Comparison of ENCODE assay signal across 9 cellular contexts in genomic region chr12:53300187-53300586, GRCh38. TPM values are rescaled to one million over a fixed set of nuclear protein-coding genes. Genes with fewer than 3 reads are reported as not detected.
DNase-seq lines count a peak whose midpoint lies in the region; ATAC-seq, FAIRE-seq and TF ChIP-seq lines count a peak whose summit lies in the region.
"Had no signal": no experiment of that assay in that cellular context is flagged by ENCODE, and none has a peak within 500 bp of the region (broad histone marks: within the 10 kb centered on the region; RNA-seq: fewer than 3 reads in every experiment).

No MANE protein-coding gene starts in this region.

- H3K4me1 ChIP-seq in GM12878 (ENCODE audit: control insufficient read depth, insufficient read depth, low read length) (peaks cover 25% of the 10 kb centered on the region), lung (ENCODE audit: control insufficient read depth in 2 of 2, insufficient read depth in 2 of 2, low read length in 2 of 2) (peaks cover 5 to 10% of the 10 kb centered on the region in 2 donors), tibial nerve (peaks cover 0 to 70% (median 37%) of the 10 kb centered on the region in 4 donors)

- TF ChIP-seq POLR2A in GM12878 (IDR thresholded peaks at IDR 0.05; ENCODE audit: low read depth, low read length) (no peak), tibial nerve (IDR thresholded peaks at IDR 0.05) (no peak)

- CTCF ChIA-PET in GM12878 (lab: Yijun Ruan, JAX) = interaction anchor here (0.8 to 11.9 kb wide), 5 partner anchors 23 to 141 kb away, joined by 3 to 142 read pairs (median 6); partner anchors contain the start of gene AAAS

- FAIRE-seq in GM12878 (lab: Jason Lieb, UNC) = no peak

- intact Hi-C loops in CD14-positive monocyte (cut with micrococcal nuclease) = no loop called here
- intact Hi-C loops in GM12878 (cut with micrococcal nuclease; ENCODE audit: unreplicated experiment) = no loop called here

- peak overlapping the region; percentile 64 for H3K27ac ChIP-seq in GM12878 (ENCODE audit: control insufficient read depth, insufficient read depth)
- peak overlapping the region; percentile 21 to 65 for H3K27ac ChIP-seq in lung (ENCODE audit: low read depth in 1 of 2, low read length in 1 of 2)
- peak overlapping the region in 3 of 4 donors; percentile 66 to 75 (median 71) for H3K27ac ChIP-seq in tibial nerve

- H3K9me3 ChIP-seq in GM12878 (replicated peaks; ENCODE audit: control insufficient read depth, insufficient read depth, low read length) (no peaks in the 10 kb centered on the region), lung (ENCODE audit: control insufficient read depth in 2 of 2, insufficient read depth in 1 of 2, low read length in 1 of 2) (no peaks in the 10 kb centered on the region), tibial nerve (no peaks in the 10 kb centered on the region)

- WGBS in GM12878 (ENCODE audit: insufficient coverage, insufficient replicate concordance, low lambda C conversion rate, missing lambda C conversion rate) = 21% methylated on average over 12 of the region's 12 CpGs
- WGBS in lung, 2 donors = 3% methylated on average over 12 of the region's 12 CpGs
- 2 to 3% methylated on average over 12 of the region's 12 CpGs for WGBS in tibial nerve, 2 donors

- POLR2A ChIA-PET in GM12878 (lab: Charles Lee) = interaction anchor here (4.4 kb wide), 1 partner anchor 21 kb away, joined by 42 read pairs; the partner anchor contains the start of gene AAAS

- peaks cover 0 to 3% (median 0%) of the 10 kb centered on the region in 7 donors for H3K9me3 Mint-ChIP-seq in CD14-positive monocyte

- peak overlapping the region; percentile 78 for H3K4me3 ChIP-seq in Jurkat, Clone E6-1 (ENCODE audit: low read length)
- H3K4me3 ChIP-seq in GM12878 (peak overlapping the region; percentile 88), lung (peak overlapping the region; percentile 62), tibial nerve (peak overlapping the region; percentile 51 to 76 (median 63))

- peak overlapping the region; percentile 90 for H3K4me2 ChIP-seq in GM12878 (ENCODE audit: control insufficient read depth, insufficient read depth)

- RAD21 ChIA-PET in GM12878 (lab: Charles Lee; ENCODE audit: unreplicated experiment) = interaction anchor here (1.0 to 6.2 kb wide), 4 partner anchors 20 to 91 kb away, joined by 5 to 43 read pairs (median 10); partner anchors contain the start of gene AAAS

- peak overlapping the region; percentile 99 to 100 (median 99) for H3K27ac Mint-ChIP-seq in CD14-positive monocyte

- H3K27me3 Mint-ChIP-seq in CD14-positive monocyte (ENCODE audit: low read depth in 3 of 3) = no peaks in the 10 kb centered on the region

- DNase-seq in CD14-positive monocyte (ENCODE audit: low spot score) (no peak), GM12878 (ENCODE audit: low read depth, low spot score) (no peak), lung (ENCODE audit: low spot score) (no peak), tibial nerve (ENCODE audit: low spot score in 2 of 2) (no peak), SW 1271 (lab: John Stamatoyannopoulos, UW) (no peak), NCI-H2081 treated with DMSO at 0.1 percent for 48 hours (lab: John Stamatoyannopoulos, UW) (no peak), NCI-H2107 (lab: John Stamatoyannopoulos, UW) (no peak)
- DNase-seq in Jurkat, Clone E6-1 (ENCODE audit: low read depth, low spot score) = no peak

- peaks cover 73% of the 10 kb centered on the region for H3K4me1 Mint-ChIP-seq in CD14-positive monocyte

- H3K36me3 ChIP-seq in GM12878 (ENCODE audit: control insufficient read depth in 2 of 2, insufficient read depth in 2 of 2, low read length in 1 of 2) (peaks cover 1 to 9% of the 10 kb centered on the region in 2 experiments; a peak in 3 of 4 replicates), lung (ENCODE audit: control insufficient read depth in 2 of 2, insufficient read depth in 2 of 2, low read length in 2 of 2) (peaks cover 2 to 12% of the 10 kb centered on the region in 2 donors), tibial nerve (peaks cover 0 to 56% (median 7%) of the 10 kb centered on the region in 3 donors)

- in situ Hi-C loops in GM12878 (cut with MboI) = no loop called here

- peak overlapping the region; percentile 98 to 99 for H3K4me3 Mint-ChIP-seq in CD14-positive monocyte

- no peak for ATAC-seq in GM12878
- no peak for ATAC-seq in lung (ENCODE audit: insufficient read depth, low FRiP score)

- TF ChIP-seq EP300 in GM12878 (IDR thresholded peaks at IDR 0.05; ENCODE audit: borderline replicate concordance in 1 of 2, control insufficient read depth in 1 of 2, low read depth in 2 of 2, low read length in 2 of 2) (no peak), tibial nerve (IDR thresholded peaks at IDR 0.05) (no peak)

- TF ChIP-seq CTCF in CD14-positive monocyte (IDR thresholded peaks at IDR 0.05) (no peak), GM12878 (IDR thresholded peaks at IDR 0.05 in 2 of 3, conservative IDR thresholded peaks at IDR 0.05 in 1 of 3; ENCODE audit: control insufficient read depth in 2 of 3, extremely low read depth in 1 of 3, insufficient read depth in 1 of 3, low read depth in 3 of 3, low read length in 3 of 3) (no peak), lung (IDR thresholded peaks at IDR 0.05; ENCODE audit: control extremely low read depth, extremely low read depth) (no peak), tibial nerve (IDR thresholded peaks at IDR 0.05) (no peak)

- H3K9ac ChIP-seq in GM12878 (ENCODE audit: control insufficient read depth, insufficient read depth, low read length) = peak overlapping the region; percentile 84

- H4K20me1 ChIP-seq in GM12878 (ENCODE audit: control insufficient read depth, insufficient read depth) = no peaks in the 10 kb centered on the region; the same call in 1 of the 2 replicates

- H3K27me3 ChIP-seq in GM12878 (replicated peaks in 1 of 2; ENCODE audit: control insufficient read depth in 2 of 2, insufficient read depth in 2 of 2, low read length in 1 of 2) = no peaks in the 10 kb centered on the region
- no peaks in the 10 kb centered on the region for H3K27me3 ChIP-seq in lung (ENCODE audit: control insufficient read depth, insufficient read depth)
- H3K27me3 ChIP-seq in tibial nerve = no peaks in the 10 kb centered on the region

- peak overlapping the region; percentile 76 for H2AFZ ChIP-seq in GM12878 (ENCODE audit: control insufficient read depth, low read depth, low read length)

- peaks cover 24 to 63% of the 10 kb centered on the region in 2 donors for H3K36me3 Mint-ChIP-seq in CD14-positive monocyte

- BruUV-seq in GM12878 (replicated peaks; lab: Mats Ljungman, UMichigan) = no TSS peak

- SMC1A ChIA-PET in GM12878 (lab: Charles Lee; ENCODE audit: uncharacterized antibody, unreplicated experiment) = interaction anchor here (4.0 kb wide), 1 partner anchor 22 kb away, joined by 46 read pairs; the partner anchor contains the start of gene AAAS

- H3K79me2 ChIP-seq in GM12878 (ENCODE audit: control insufficient read depth, insufficient read depth, low read length) = peaks cover 31% of the 10 kb centered on the region

- no peak for TF ChIP-seq RAD21 in GM12878 (IDR thresholded peaks at IDR 0.05; ENCODE audit: insufficient read depth, low read depth, low read length)

RNA-seq across cellular contexts. Expression of gene MYG1, which starts 0.7 kb away (rescaled TPM):
- polyA plus RNA-seq in CD14-positive monocyte (10 to 100 TPM; 55.7 to 64.3 TPM), GM12878 (2011; rRNA removed) (25.5 and 48.6 TPM in 2 replicates), GM12878 (2014; fragmentation: Illumina TruSeq; extraction: Trizol) (23.2 and 37.6 TPM in 2 replicates), GM12878 (2014; fragmentation: Nextera tagmentation; extraction: Ambion mirVana) (10 to 100 TPM; 20.7 to 38.2 TPM), GM12878 (2014; rRNA removed) (66.7 and 76.8 TPM in 2 replicates), GM12878 (2016; fragmentation: Nextera tagmentation; extraction: Ambion mirVana) (10 to 100 TPM; 50.2 to 53.7 TPM), lung (10 to 100 TPM; 56.1 to 88.9 TPM)
- 89.9 TPM for polyA plus RNA-seq in Jurkat, Clone E6-1 (2012; ENCODE audit: insufficient read depth, insufficient read length)
- 15.4 and 16.3 TPM in 2 replicates for total RNA-seq in GM12878 (2013; cell fraction: nucleolus; rRNA removed)
- total RNA-seq in GM12878 (2014; rRNA removed) (61.7 and 81.0 TPM in 2 replicates), GM12878 (2014; rRNA removed; fragmentation: Illumina TruSeq; extraction: Trizol) (32.4 and 36.2 TPM in 2 replicates), GM12878 (2021) (64.9 and 68.7 TPM in 2 replicates), lung (10 to 100 TPM; 22.1 to 63.5 TPM), tibial nerve (10 to 100 TPM; 49.2 to 82.8 (median 54.3) TPM)
- polyA plus RNA-seq in GM12878 (2011; ENCODE audit: low read depth) = 24.1 TPM
- 70.9 and 83.3 TPM in 2 replicates for polyA plus RNA-seq in GM12878 (2011; cell fraction: cytosol; rRNA removed)
- polyA plus RNA-seq in GM12878 (2011; cell fraction: nucleus; rRNA removed) = 47.8 and 61.1 TPM in 2 replicates
- 37.8 and 57.0 TPM in 2 replicates for polyA plus RNA-seq in GM12878 (2012)
- polyA minus RNA-seq in GM12878 (2011; rRNA and poly(A)+ RNA removed) = 39.4 and 50.6 TPM in 2 replicates
- polyA minus RNA-seq in GM12878 (2011; cell fraction: cytosol; rRNA and poly(A)+ RNA removed) = 23.4 and 25.1 TPM in 2 replicates
- 9.4 and 15.8 TPM in 2 replicates for polyA minus RNA-seq in GM12878 (2011; cell fraction: nucleus; rRNA and poly(A)+ RNA removed)

RNA-seq across cellular contexts. Expression of gene PFDN5, which starts 4.8 kb away (rescaled TPM):
- polyA plus RNA-seq in CD14-positive monocyte (1,000 to 10,000 TPM; 1,474 to 1,751 TPM), GM12878 (2011; rRNA removed) (851 and 863 TPM in 2 replicates), GM12878 (2014; fragmentation: Illumina TruSeq; extraction: Trizol) (485 and 536 TPM in 2 replicates), GM12878 (2014; fragmentation: Nextera tagmentation; extraction: Ambion mirVana) (1,000 to 10,000 TPM; 1,522 to 1,596 TPM), GM12878 (2014; rRNA removed) (438 and 511 TPM in 2 replicates), GM12878 (2016; fragmentation: Nextera tagmentation; extraction: Ambion mirVana) (100 to 1,000 TPM; 373 to 398 TPM), lung (1,000 to 10,000 TPM in 1 of 2 donors, 100 to 1,000 TPM in 1; 649 to 1,722 TPM)
- 698 TPM for polyA plus RNA-seq in Jurkat, Clone E6-1 (2012; ENCODE audit: insufficient read depth, insufficient read length)
- 141 and 153 TPM in 2 replicates for total RNA-seq in GM12878 (2013; cell fraction: nucleolus; rRNA removed)
- total RNA-seq in GM12878 (2014; rRNA removed) (320 and 355 TPM in 2 replicates), GM12878 (2014; rRNA removed; fragmentation: Illumina TruSeq; extraction: Trizol) (504 and 518 TPM in 2 replicates), GM12878 (2021) (300 and 322 TPM in 2 replicates), lung (100 to 1,000 TPM; 351 to 361 TPM), tibial nerve (100 to 1,000 TPM; 518 to 673 (median 591) TPM)
- 1,639 TPM for polyA plus RNA-seq in GM12878 (2011; ENCODE audit: low read depth)
- polyA plus RNA-seq in GM12878 (2011; cell fraction: cytosol; rRNA removed) = 812 and 933 TPM in 2 replicates
- 540 and 746 TPM in 2 replicates for polyA plus RNA-seq in GM12878 (2011; cell fraction: nucleus; rRNA removed)
- polyA plus RNA-seq in GM12878 (2012) = 681 and 706 TPM in 2 replicates
- 235 and 327 TPM in 2 replicates for polyA minus RNA-seq in GM12878 (2011; rRNA and poly(A)+ RNA removed)
- 57.1 and 72.9 TPM in 2 replicates for polyA minus RNA-seq in GM12878 (2011; cell fraction: cytosol; rRNA and poly(A)+ RNA removed)
- 90.8 and 106 TPM in 2 replicates for polyA minus RNA-seq in GM12878 (2011; cell fraction: nucleus; rRNA and poly(A)+ RNA removed)

RNA-seq across cellular contexts. Expression of gene AAAS, which starts 21.2 kb away (rescaled TPM):
- polyA plus RNA-seq in CD14-positive monocyte (10 to 100 TPM; 25.6 to 27.2 TPM), GM12878 (2011; rRNA removed) (43.9 and 64.7 TPM in 2 replicates), GM12878 (2014; fragmentation: Illumina TruSeq; extraction: Trizol) (53.1 and 70.8 TPM in 2 replicates), GM12878 (2014; fragmentation: Nextera tagmentation; extraction: Ambion mirVana) (10 to 100 TPM; 58.6 to 71.5 TPM), GM12878 (2014; rRNA removed) (76.8 and 78.1 TPM in 2 replicates), GM12878 (2016; fragmentation: Nextera tagmentation; extraction: Ambion mirVana) (10 to 100 TPM; 84.5 to 93.1 TPM), lung (10 to 100 TPM; 29.7 to 37.0 TPM)
- polyA plus RNA-seq in Jurkat, Clone E6-1 (2012; ENCODE audit: insufficient read depth, insufficient read length) = 125 TPM
- total RNA-seq in GM12878 (2013; cell fraction: nucleolus; rRNA removed) = 61.7 and 62.9 TPM in 2 replicates
- total RNA-seq in GM12878 (2014; rRNA removed) (74.3 and 84.5 TPM in 2 replicates), GM12878 (2014; rRNA removed; fragmentation: Illumina TruSeq; extraction: Trizol) (47.6 and 47.8 TPM in 2 replicates), GM12878 (2021) (65.3 and 69.0 TPM in 2 replicates), lung (10 to 100 TPM; 51.4 to 51.7 TPM), tibial nerve (10 to 100 TPM; 55.5 to 76.8 (median 64.5) TPM)
- polyA plus RNA-seq in GM12878 (2011; ENCODE audit: low read depth) = 33.1 TPM
- 99.5 and 108 TPM in 2 replicates for polyA plus RNA-seq in GM12878 (2011; cell fraction: cytosol; rRNA removed)
- polyA plus RNA-seq in GM12878 (2011; cell fraction: nucleus; rRNA removed) = 242 and 279 TPM in 2 replicates
- 50.4 and 53.6 TPM in 2 replicates for polyA plus RNA-seq in GM12878 (2012)
- 70.4 and 98.1 TPM in 2 replicates for polyA minus RNA-seq in GM12878 (2011; rRNA and poly(A)+ RNA removed)
- 34.1 and 39.3 TPM in 2 replicates for polyA minus RNA-seq in GM12878 (2011; cell fraction: cytosol; rRNA and poly(A)+ RNA removed)
- polyA minus RNA-seq in GM12878 (2011; cell fraction: nucleus; rRNA and poly(A)+ RNA removed) = 39.7 and 64.5 TPM in 2 replicates

RNA-seq across cellular contexts. Expression of gene ESPL1, which starts 32.1 kb away (rescaled TPM):
- polyA plus RNA-seq in CD14-positive monocyte = not detected
- 29.7 TPM for polyA plus RNA-seq in Jurkat, Clone E6-1 (2012; ENCODE audit: insufficient read depth, insufficient read length)
- total RNA-seq in GM12878 (2013; cell fraction: nucleolus; rRNA removed) = 49.7 and 52.5 TPM in 2 replicates
- total RNA-seq in GM12878 (2014; rRNA removed) = 28.4 and 28.5 TPM in 2 replicates
- total RNA-seq in GM12878 (2014; rRNA removed; fragmentation: Illumina TruSeq; extraction: Trizol) = 17.9 and 20.1 TPM in 2 replicates
- total RNA-seq in GM12878 (2021) = 54.4 and 61.9 TPM in 2 replicates
- 7.2 TPM for polyA plus RNA-seq in GM12878 (2011; ENCODE audit: low read depth)
- polyA plus RNA-seq in GM12878 (2011; rRNA removed) = 14.4 and 19.3 TPM in 2 replicates
- 23.7 and 26.8 TPM in 2 replicates for polyA plus RNA-seq in GM12878 (2011; cell fraction: cytosol; rRNA removed)
- 110 and 113 TPM in 2 replicates for polyA plus RNA-seq in GM12878 (2011; cell fraction: nucleus; rRNA removed)
- polyA plus RNA-seq in GM12878 (2012) = 13.9 and 14.4 TPM in 2 replicates
- 19.0 and 28.6 TPM in 2 replicates for polyA plus RNA-seq in GM12878 (2014; fragmentation: Illumina TruSeq; extraction: Trizol)
- 1 to 10 TPM; 2.1 to 2.2 TPM for polyA plus RNA-seq in GM12878 (2014; fragmentation: Nextera tagmentation; extraction: Ambion mirVana)
- polyA plus RNA-seq in GM12878 (2014; rRNA removed) = 30.8 and 31.4 TPM in 2 replicates
- 10 to 100 TPM; 21.1 to 21.2 TPM for polyA plus RNA-seq in GM12878 (2016; fragmentation: Nextera tagmentation; extraction: Ambion mirVana)
- polyA minus RNA-seq in GM12878 (2011; rRNA and poly(A)+ RNA removed) = 36.4 and 41.1 TPM in 2 replicates
- 8.6 and 10.9 TPM in 2 replicates for polyA minus RNA-seq in GM12878 (2011; cell fraction: cytosol; rRNA and poly(A)+ RNA removed)
- polyA minus RNA-seq in GM12878 (2011; cell fraction: nucleus; rRNA and poly(A)+ RNA removed) = 33.7 and 47.5 TPM in 2 replicates
- 1 to 10 TPM; 2.0 to 6.7 TPM for total RNA-seq in lung
- under 1 TPM; 0.77 to 0.97 TPM for polyA plus RNA-seq in lung
- 1 to 10 TPM in 3 of 4 donors, not detected in 1; 2.2 to 8.7 (median 2.5) TPM for total RNA-seq in tibial nerve

RNA-seq across cellular contexts. Expression of gene SP7, which starts 36.0 kb away (rescaled TPM):
- polyA plus RNA-seq in CD14-positive monocyte (not detected), GM12878 (2011; rRNA removed) (not detected in 2 replicates), GM12878 (2014; fragmentation: Illumina TruSeq; extraction: Trizol) (not detected in 2 replicates), GM12878 (2014; fragmentation: Nextera tagmentation; extraction: Ambion mirVana) (under 1 TPM in 1 of 2 experiments, not detected in 1; 0.05 TPM), GM12878 (2014; rRNA removed) (not detected in 2 replicates), GM12878 (2016; fragmentation: Nextera tagmentation; extraction: Ambion mirVana) (under 1 TPM in 1 of 2 experiments, not detected in 1; 0.11 TPM), lung (not detected)
- not detected for polyA plus RNA-seq in Jurkat, Clone E6-1 (2012; ENCODE audit: insufficient read depth, insufficient read length)
- not detected in 2 replicates for total RNA-seq in GM12878 (2013; cell fraction: nucleolus; rRNA removed)
- total RNA-seq in GM12878 (2014; rRNA removed) (not detected in 2 replicates), GM12878 (2014; rRNA removed; fragmentation: Illumina TruSeq; extraction: Trizol) (not detected in 2 replicates), GM12878 (2021) (not detected in 2 replicates), lung (not detected), tibial nerve (under 1 TPM in 1 of 4 donors, not detected in 3; 0.21 TPM)
- not detected for polyA plus RNA-seq in GM12878 (2011; ENCODE audit: low read depth)
- not detected in 2 replicates for polyA plus RNA-seq in GM12878 (2011; cell fraction: cytosol; rRNA removed)
- polyA plus RNA-seq in GM12878 (2011; cell fraction: nucleus; rRNA removed) = not detected in 2 replicates
- polyA plus RNA-seq in GM12878 (2012) = not detected in 2 replicates
- not detected in 2 replicates for polyA minus RNA-seq in GM12878 (2011; rRNA and poly(A)+ RNA removed)
- polyA minus RNA-seq in GM12878 (2011; cell fraction: cytosol; rRNA and poly(A)+ RNA removed) = not detected in 2 replicates
- not detected in 2 replicates for polyA minus RNA-seq in GM12878 (2011; cell fraction: nucleus; rRNA and poly(A)+ RNA removed)
- total RNA-seq: T-helper 2 cell treated with Interferon-gamma antibody and Interleukin-4, amounts not matched to agents 100 ng/mL and 5 ng/mL, for 36 hours had no signal
